ENCODE assay signal across 27 cellular contexts in the genomic region with DNA sequence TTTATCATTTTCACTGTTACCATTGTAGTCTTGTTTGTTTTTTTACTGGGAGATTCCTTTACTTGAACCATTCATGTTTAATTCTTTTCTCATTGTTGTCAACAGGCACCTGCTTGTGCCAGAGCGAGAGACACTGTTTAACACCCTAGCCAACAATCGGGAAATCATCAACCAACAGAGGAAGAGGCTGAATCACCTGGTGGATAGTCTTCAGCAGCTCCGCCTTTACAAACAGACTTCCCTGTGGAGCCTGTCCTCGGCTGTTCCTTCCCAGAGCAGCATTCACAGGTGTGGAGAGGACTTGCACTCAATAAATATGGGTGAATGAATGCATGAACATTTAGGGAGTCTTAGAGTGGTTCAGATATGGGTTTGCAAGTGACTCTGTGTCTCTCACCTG.
"Had no signal": no experiment of that assay in that cellular context is flagged by ENCODE, and none has a peak within 500 bp of the region (broad histone marks: within the 10 kb centered on the region; RNA-seq: fewer than 3 reads in every experiment).

No MANE protein-coding gene starts in this region.

- DNase-seq: activated CD4-positive, alpha-beta T cell treated with anti-CD3 and anti-CD28 coated beads for 48 hours; activated CD4-positive, alpha-beta T cell treated with anti-CD3 and anti-CD28 coated beads, Interleukin-2, amount 50 U/mL, for 4 hours; activated CD4-positive, CD25-positive, alpha-beta regulatory T cell treated with anti-CD3 and anti-CD28 coated beads, Interleukin-2, amount 50 U/mL, for 72 hours; activated CD8-positive, alpha-beta memory T cell treated with anti-CD3 and anti-CD28 coated beads for 24 hours; activated gamma-delta T cell; activated naive CD4-positive, alpha-beta T cell treated with anti-CD3 and anti-CD28 coated beads, Interleukin-2, amount 50 U/mL, for 16 hours; activated T-cell treated with anti-CD3 and anti-CD28 coated beads, Interleukin-2, amount 50 U/mL, for 1 hour; amniotic stem cell; Karpas-422; NCI-H1105 treated with DMSO at 0.1 percent for 48 hours; NCI-H146; NCI-H187 treated with DMSO at 0.1 percent for 48 hours; NCI-H2081 treated with DMSO at 0.1 percent for 48 hours; NCI-H446; NCI-H524; Peyer's patch; SHP77; SW 1271; T-helper 9 cell had no signal

- H3K27me3 ChIP-seq: cardiac muscle cell, Peyer's patch, SJSA1 had no signal

- H3K4me1 Mint-ChIP-seq: WTC11 had no signal

- H3K4me1 ChIP-seq: Peyer's patch, SJSA1 had no signal

- H3K27ac ChIP-seq: cardiac muscle cell, Peyer's patch, RWPE1, SJSA1 had no signal

- H3K9me3 ChIP-seq: Peyer's patch, SJSA1 had no signal

- H3K4me3 Mint-ChIP-seq: brain; T-helper 1 cell treated with Interleukin-12 subunit alpha and Interleukin-12 subunit beta and Interleukin-4 antibody, amounts not matched to agents 30 μg/mL and 1 μg/mL, for 36 hours; WTC11 had no signal

- H3K9me3 Mint-ChIP-seq: brain; T-helper 1 cell treated with Interleukin-12 subunit alpha and Interleukin-12 subunit beta and Interleukin-4 antibody, amounts not matched to agents 30 μg/mL and 1 μg/mL, for 36 hours; WTC11 had no signal

- H3K4me3 ChIP-seq: cardiac muscle cell, K562, Peyer's patch, SJSA1 had no signal

- H3K27ac Mint-ChIP-seq: brain; T-helper 1 cell treated with Interleukin-12 subunit alpha and Interleukin-12 subunit beta and Interleukin-4 antibody, amounts not matched to agents 30 μg/mL and 1 μg/mL, for 36 hours; WTC11 had no signal

- H3K27me3 Mint-ChIP-seq: brain had no signal

- ATAC-seq: K562, SK-N-SH treated with all-trans-retinoic acid at 6 μM for 48 hours, WTC11 had no signal
